Comparison of ENCODE assay signal across 8 cellular contexts in genomic region chr7:99558306-99559275, GRCh38. TPM values are rescaled to one million over a fixed set of nuclear protein-coding genes. Genes with fewer than 3 reads are reported as not detected.
DNase-seq lines count a peak whose midpoint lies in the region; ATAC-seq and TF ChIP-seq lines count a peak whose summit lies in the region.

TSS of gene ZNF655 (plus strand) at chr7:99558642. CDS start at chr7:99560560, 1,918 bp downstream.

- no peak for TF ChIP-seq CTCF in GM23338 (conservative IDR thresholded peaks at IDR 0.05; ENCODE audit: low read depth in 2 of 2)
- no peak for TF ChIP-seq CTCF in foreskin fibroblast (IDR thresholded peaks at IDR 0.05; ENCODE audit: low read depth, low read length)
- TF ChIP-seq CTCF in neural cell (IDR thresholded peaks at IDR 0.05; ENCODE audit: poor library complexity, severe bottlenecking): no peak
- TF ChIP-seq CTCF in stomach (IDR thresholded peaks at IDR 0.05): peak in 1 of 7 experiments; percentile 13

- H3K27me3 ChIP-seq in GM23338 (ENCODE audit: insufficient read depth) (no peaks in the 10 kb centered on the region), neural cell (ENCODE audit: insufficient read depth, low read depth, low read length) (no peaks in the 10 kb centered on the region), stomach (no peaks in the 10 kb centered on the region)

- H3K27ac ChIP-seq in GM23338 (ENCODE audit: low read depth) (peak within 1 kb of the TSS; percentile 97), neural cell (ENCODE audit: low read length) (peak within 1 kb of the TSS; percentile 100), stomach (peak within 1 kb of the TSS; percentile 91 to 99 (median 98))

- H3F3A ChIP-seq in GM23338 (replicated peaks; ENCODE audit: low read depth) (peaks cover 29% of the 10 kb centered on the region), neural cell (ENCODE audit: insufficient read depth, low read length, poor library complexity, severe bottlenecking) (no peaks in the 10 kb centered on the region)

- H3K4me3 Mint-ChIP-seq in GM23338: peak within 1 kb of the TSS; percentile 98

- H3K9me3 ChIP-seq in neural cell (ENCODE audit: low read length) (no peaks in the 10 kb centered on the region), stomach (no peaks in the 10 kb centered on the region)

- peak; percentile 51 for TF ChIP-seq EP300 in neural cell (conservative IDR thresholded peaks at IDR 0.05; ENCODE audit: poor library complexity, severe bottlenecking)
- no peak for TF ChIP-seq EP300 in stomach (IDR thresholded peaks at IDR 0.05)

- peaks cover 4% of the 10 kb centered on the region for H3K4me1 Mint-ChIP-seq in GM23338

- H3K4me2 ChIP-seq in GM23338 (peak within 1 kb of the TSS; percentile 98), neural cell (ENCODE audit: low read length) (peak within 1 kb of the TSS; percentile 98)

- H3K9me3 Mint-ChIP-seq in GM23338: no peaks in the 10 kb centered on the region

- H3K9ac ChIP-seq in neural cell (ENCODE audit: low read length): peak within 1 kb of the TSS; percentile 100

- H4K20me1 ChIP-seq in GM23338 (replicated peaks; ENCODE audit: insufficient read depth) (peaks cover 19% of the 10 kb centered on the region), neural cell (ENCODE audit: insufficient read depth) (no peaks in the 10 kb centered on the region)

- intact Hi-C loops in stomach (cut with DNase I; ENCODE audit: low total_unique reads): loop anchor here (10.0 kb wide), 1 partner anchor 54 kb away; the partner anchor contains the start of genes ZKSCAN5 and ZNF394

- H3K4me1 ChIP-seq in GM23338 (ENCODE audit: insufficient read depth): peaks cover 7% of the 10 kb centered on the region
- peaks cover 18 to 64% (median 49%) of the 10 kb centered on the region in 4 donors for H3K4me1 ChIP-seq in stomach

- 0 to 1% (median 1%) methylated on average over 36 to 80 of the region's 80 CpGs for WGBS in stomach, 5 donors

- H3K36me3 Mint-ChIP-seq in GM23338 (ENCODE audit: low read depth): peaks cover 38% of the 10 kb centered on the region

- DNase-seq in EH (ENCODE audit: low read depth): peak; percentile 93
- DNase-seq in GM23338 (ENCODE audit: low spot score): peak; percentile 98
- peak; percentile 84 for DNase-seq in M059J (ENCODE audit: low read depth)
- peak; percentile 81 to 89 for DNase-seq in SHP77 (lab: John Stamatoyannopoulos, UW)
- peak; percentile 95 for DNase-seq in activated gamma-delta T cell treated with Interleukin-2 at 50 U/mL for 16 hours
- DNase-seq in foreskin fibroblast: peak; percentile 67 to 90
- DNase-seq in stomach: peak; percentile 93

- peak in 2 of 4 donors; percentile 30 to 65 for TF ChIP-seq POLR2A in stomach (IDR thresholded peaks at IDR 0.05)

- peak within 1 kb of the TSS; percentile 98 for H2AFZ ChIP-seq in GM23338
- peak within 1 kb of the TSS; percentile 99 for H2AFZ ChIP-seq in neural cell (ENCODE audit: low read depth, low read length)

- H3K79me2 ChIP-seq in GM23338 (replicated peaks; ENCODE audit: insufficient read depth) (peaks cover 49% of the 10 kb centered on the region), neural cell (replicated peaks; ENCODE audit: insufficient read depth, low read length) (peaks cover 56% of the 10 kb centered on the region)

- H3K27ac Mint-ChIP-seq in GM23338: peak within 1 kb of the TSS; percentile 92

- H3K4me3 ChIP-seq in GM23338: peak within 1 kb of the TSS; percentile 99
- peak within 1 kb of the TSS; percentile 84 to 93 for H3K4me3 ChIP-seq in foreskin fibroblast (ENCODE audit: low read depth in 1 of 2, low read length in 2 of 2)
- peak within 1 kb of the TSS; percentile 89 for H3K4me3 ChIP-seq in neural cell (ENCODE audit: low read length)
- H3K4me3 ChIP-seq in stomach: peak within 1 kb of the TSS; percentile 74 to 93 (median 85)

- H3K36me3 ChIP-seq in GM23338 (ENCODE audit: insufficient read depth) (peaks cover 21% of the 10 kb centered on the region), neural cell (ENCODE audit: insufficient read depth, low read length) (peaks cover 5% of the 10 kb centered on the region), stomach (peaks cover 32 to 64% (median 55%) of the 10 kb centered on the region in 4 donors)

- H3K27me3 Mint-ChIP-seq in GM23338 (ENCODE audit: insufficient read depth, low read depth, poor library complexity): peaks cover 11% of the 10 kb centered on the region

- H3K9me2 ChIP-seq in GM23338 (ENCODE audit: insufficient read depth) (no peaks in the 10 kb centered on the region), neural cell (ENCODE audit: insufficient read depth, low read length) (no peaks in the 10 kb centered on the region)

- peak; percentile 97 for ATAC-seq in GM23338

- TF ChIP-seq RAD21 in neural cell (conservative IDR thresholded peaks at IDR 0.05): peak; percentile 8

TF ChIP-seq in GM23338, 12 proteins besides CTCF, POLR2A, EP300 and RAD21 (continues in another document):
- TF ChIP-seq EZH2 (IDR thresholded peaks at IDR 0.05; ENCODE audit: low read depth, unreplicated experiment) (no peak), EZH2phosphoT487 (IDR thresholded peaks at IDR 0.05; ENCODE audit: unreplicated experiment) (no peak), NANOG (IDR thresholded peaks at IDR 0.05; ENCODE audit: borderline replicate concordance) (no peak), POLR2AphosphoS5 (IDR thresholded peaks at IDR 0.05; ENCODE audit: low read depth) (peak; percentile 86), STAT1 (IDR thresholded peaks at IDR 0.05; ENCODE audit: unreplicated experiment) (no peak), ZNF331 (CRISPR knock-in tag; IDR thresholded peaks at IDR 0.05; ENCODE audit: low read depth) (no peak), ZNF114 (CRISPR knock-in tag; IDR thresholded peaks at IDR 0.05) (no peak)

TF ChIP-seq in neural cell, 6 proteins besides CTCF, POLR2A, EP300 and RAD21:
- TF ChIP-seq POLR2AphosphoS5 (IDR thresholded peaks at IDR 0.05) (peak; percentile 99), SMC3 (conservative IDR thresholded peaks at IDR 0.05; ENCODE audit: poor library complexity) (peak; percentile 37), MXI1 (conservative IDR thresholded peaks at IDR 0.05; ENCODE audit: poor library complexity, severe bottlenecking) (peak; percentile 75), EZH2 (IDR thresholded peaks at IDR 0.05; ENCODE audit: borderline replicate concordance, insufficient read depth, low read length, poor library complexity, severe bottlenecking) (no peak), REST (IDR thresholded peaks at IDR 0.05; ENCODE audit: borderline replicate concordance) (peak; percentile 95), TAF1 (IDR thresholded peaks at IDR 0.05; ENCODE audit: low read depth) (peak; percentile 2)

RNA-seq across cellular contexts. Expression of gene ZNF655, which starts in this region (rescaled TPM):
- 55.8 and 61.3 TPM in 2 replicates for total RNA-seq in GM23338 (2014; rRNA removed; shearing (Covaris generic))
- polyA plus RNA-seq in GM23338 (2016; fragmentation: Nextera tagmentation; extraction: Ambion mirVana) (20.6 and 21.7 TPM in 2 replicates), neural cell (89.0 and 92.8 TPM in 2 replicates), stomach (10 to 100 TPM; 33.0 to 41.2 (median 37.5) TPM)
- 54.1 and 55.2 TPM in 2 replicates for total RNA-seq in M059J (2014; rRNA removed; shearing (Covaris generic))
- 123 and 139 TPM in 2 replicates for polyA minus RNA-seq in neural cell
- total RNA-seq in stomach: 100 to 1,000 TPM in 2 of 5 donors, 10 to 100 TPM in 3; 55.8 to 162 (median 94.5) TPM

Comparison
In these comparisons a context has a peak if more than half of its experiments do, and no peak if none do; other contexts are left out.
1. Peak in every context shown above with its lines: DNase-seq, ATAC-seq, H3K4me3 ChIP-seq and H3K27ac ChIP-seq.